In the genomic region with DNA sequence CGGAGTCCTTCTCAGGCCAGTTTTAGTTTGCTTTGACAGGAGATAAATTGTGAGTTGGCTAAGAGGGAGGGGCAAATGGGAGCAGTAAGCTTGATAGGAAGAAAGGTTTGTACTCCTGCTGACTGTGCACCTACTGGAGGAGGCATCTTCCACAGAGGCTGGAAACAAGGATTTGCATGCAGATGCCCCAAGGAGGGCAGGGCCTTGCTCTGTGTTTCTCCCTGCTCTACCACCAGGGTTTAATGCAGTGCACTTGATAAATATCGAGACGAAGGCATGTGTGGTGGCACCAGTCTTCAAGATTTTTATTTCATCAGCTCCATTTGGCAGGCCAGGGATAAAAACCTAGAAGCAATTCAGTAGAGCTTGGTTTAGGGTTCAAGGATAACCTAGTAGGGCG, we compare ENCODE assay signal across 20 cellular contexts.
"Had no signal": no experiment of that assay in that cellular context is flagged by ENCODE, and none has a peak within 500 bp of the region (broad histone marks: within the 10 kb centered on the region; RNA-seq: fewer than 3 reads in every experiment).

No MANE protein-coding gene starts in this region.

- H3K4me1 Mint-ChIP-seq: mesothelial cell of epicardium had no signal

- H3K4me3 Mint-ChIP-seq: mesothelial cell of epicardium had no signal

- H3K27ac ChIP-seq: colonic mucosa, dorsolateral prefrontal cortex, esophagus squamous epithelium, gastrocnemius medialis, heart right ventricle, lower lobe of right lung had no signal

- H3K4me1 ChIP-seq: colonic mucosa, esophagus squamous epithelium, gastrocnemius medialis, heart right ventricle, lower lobe of right lung had no signal

- H3K27me3 ChIP-seq: colonic mucosa, esophagus squamous epithelium, gastrocnemius medialis had no signal

- H3K36me3 ChIP-seq: colonic mucosa, esophagus squamous epithelium, gastrocnemius medialis, heart right ventricle, lower lobe of right lung had no signal

- ATAC-seq: gastrocnemius medialis, heart right ventricle, left cardiac atrium, left lobe of liver, left ventricle myocardium superior, lower lobe of right lung, mucosa of descending colon had no signal

- H3K4me3 ChIP-seq: colonic mucosa, dorsolateral prefrontal cortex, esophagus squamous epithelium, gastrocnemius medialis, heart right ventricle, lower lobe of right lung, mucosa of descending colon had no signal

- DNase-seq: cerebellar nuclear complex; colonic mucosa; dermis blood vessel endothelial cell; dorsolateral prefrontal cortex; effector CD4-positive, alpha-beta T cell; effector memory CD4-positive, alpha-beta T cell; esophagus squamous epithelium; foreskin fibroblast; foreskin melanocyte; gastrocnemius medialis; glutamatergic neuron; heart right ventricle; hippocampal formation; left cardiac atrium; left ventricle myocardium superior; lower lobe of right lung; mesenchymal stem cell; mucosa of descending colon had no signal

- H3K9me3 ChIP-seq: colonic mucosa, gastrocnemius medialis had no signal

- H3K36me3 Mint-ChIP-seq: mesothelial cell of epicardium had no signal

- H3K27ac Mint-ChIP-seq: mesothelial cell of epicardium had no signal
